Comparison of ENCODE assay signal across 1 cellular context in genomic region chr6:42452171-42453026, GRCh38.
A peak's percentile ranks its signal among the peaks of the same experiment; 100 is the strongest.
TF ChIP-seq lines count a peak whose summit lies in the region.

No MANE protein-coding gene starts in this region.

TF ChIP-seq in GM12878, 131 proteins besides CTCF, POLR2A, EP300 and RAD21 (continued from another document):
- TF ChIP-seq SPI1 (IDR thresholded peaks at IDR 0.05; ENCODE audit: borderline replicate concordance, insufficient read depth, low read depth, low read length) (no peak), EGR1 (IDR thresholded peaks at IDR 0.05; ENCODE audit: borderline replicate concordance in 1 of 2, low read depth in 2 of 2, low read length in 2 of 2) (peak in 1 of 2 experiments; percentile 63; a peak in 1 of 3 replicates), ZNF622 (IDR thresholded peaks at IDR 0.05) (no peak), GATAD2B (conservative IDR thresholded peaks at IDR 0.05; ENCODE audit: low read depth) (peak; percentile 89), POLR2AphosphoS5 (IDR thresholded peaks at IDR 0.05; ENCODE audit: low read length) (peak; percentile 2; the same call in 1 of the 2 replicates), RELB (IDR thresholded peaks at IDR 0.05; ENCODE audit: low read depth) (0 out of 2 replicates have a peak, but pooled peaks have one; percentile 5), IRF4 (IDR thresholded peaks at IDR 0.05; ENCODE audit: low read depth, low read length) (no peak), BMI1 (IDR thresholded peaks at IDR 0.05; ENCODE audit: borderline replicate concordance) (no peak), HDAC6 (IDR thresholded peaks at IDR 0.05; ENCODE audit: unreplicated experiment) (no peak), ZSCAN29 (IDR thresholded peaks at IDR 0.05) (0 out of 2 replicates have a peak, but pooled peaks have one; percentile 14), CHD4 (IDR thresholded peaks at IDR 0.05) (no peak), JUND (IDR thresholded peaks at IDR 0.05; ENCODE audit: low read depth, low read length) (no peak), IKZF1 (conservative IDR thresholded peaks at IDR 0.05) (peak; percentile 50), FOXM1 (IDR thresholded peaks at IDR 0.05; ENCODE audit: low read depth, low read length) (no peak), NBN (IDR thresholded peaks at IDR 0.05) (0 out of 2 replicates have a peak, but pooled peaks have one; percentile 24), BCL11A (IDR thresholded peaks at IDR 0.05; ENCODE audit: low read depth, low read length) (no peak), SP1 (IDR thresholded peaks at IDR 0.05; ENCODE audit: low read depth, low read length) (no peak), MXI1 (IDR thresholded peaks at IDR 0.05; ENCODE audit: low read depth, low read length) (peak; percentile 19; the same call in 1 of the 2 replicates), NFXL1 (IDR thresholded peaks at IDR 0.05; ENCODE audit: borderline replicate concordance) (no peak), TAF1 (IDR thresholded peaks at IDR 0.05; ENCODE audit: borderline replicate concordance, low read depth, low read length) (peak; percentile 75; the same call in 1 of the 2 replicates), PBX3 (IDR thresholded peaks at IDR 0.05; ENCODE audit: insufficient replicate concordance, low read depth, low read length) (no peak), ZNF217 (IDR thresholded peaks at IDR 0.05) (0 out of 2 replicates have a peak, but pooled peaks have one; percentile 49), DPF2 (IDR thresholded peaks at IDR 0.05) (peak; percentile 69), HCFC1 (IDR thresholded peaks at IDR 0.05; ENCODE audit: low read length) (no peak), IKZF2 (IDR thresholded peaks at IDR 0.05) (no peak; a peak in 1 of 4 replicates)
- TF ChIP-seq, protein P1, sequence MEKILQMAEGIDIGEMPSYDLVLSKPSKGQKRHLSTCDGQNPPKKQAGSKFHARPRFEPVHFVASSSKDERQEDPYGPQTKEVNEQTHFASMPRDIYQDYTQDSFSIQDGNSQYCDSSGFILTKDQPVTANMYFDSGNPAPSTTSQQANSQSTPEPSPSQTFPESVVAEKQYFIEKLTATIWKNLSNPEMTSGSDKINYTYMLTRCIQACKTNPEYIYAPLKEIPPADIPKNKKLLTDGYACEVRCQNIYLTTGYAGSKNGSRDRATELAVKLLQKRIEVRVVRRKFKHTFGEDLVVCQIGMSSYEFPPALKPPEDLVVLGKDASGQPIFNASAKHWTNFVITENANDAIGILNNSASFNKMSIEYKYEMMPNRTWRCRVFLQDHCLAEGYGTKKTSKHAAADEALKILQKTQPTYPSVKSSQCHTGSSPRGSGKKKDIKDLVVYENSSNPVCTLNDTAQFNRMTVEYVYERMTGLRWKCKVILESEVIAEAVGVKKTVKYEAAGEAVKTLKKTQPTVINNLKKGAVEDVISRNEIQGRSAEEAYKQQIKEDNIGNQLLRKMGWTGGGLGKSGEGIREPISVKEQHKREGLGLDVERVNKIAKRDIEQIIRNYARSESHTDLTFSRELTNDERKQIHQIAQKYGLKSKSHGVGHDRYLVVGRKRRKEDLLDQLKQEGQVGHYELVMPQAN (conservative IDR thresholded peaks at IDR 0.05), result peak; percentile 70
- TF ChIP-seq, protein P2, sequence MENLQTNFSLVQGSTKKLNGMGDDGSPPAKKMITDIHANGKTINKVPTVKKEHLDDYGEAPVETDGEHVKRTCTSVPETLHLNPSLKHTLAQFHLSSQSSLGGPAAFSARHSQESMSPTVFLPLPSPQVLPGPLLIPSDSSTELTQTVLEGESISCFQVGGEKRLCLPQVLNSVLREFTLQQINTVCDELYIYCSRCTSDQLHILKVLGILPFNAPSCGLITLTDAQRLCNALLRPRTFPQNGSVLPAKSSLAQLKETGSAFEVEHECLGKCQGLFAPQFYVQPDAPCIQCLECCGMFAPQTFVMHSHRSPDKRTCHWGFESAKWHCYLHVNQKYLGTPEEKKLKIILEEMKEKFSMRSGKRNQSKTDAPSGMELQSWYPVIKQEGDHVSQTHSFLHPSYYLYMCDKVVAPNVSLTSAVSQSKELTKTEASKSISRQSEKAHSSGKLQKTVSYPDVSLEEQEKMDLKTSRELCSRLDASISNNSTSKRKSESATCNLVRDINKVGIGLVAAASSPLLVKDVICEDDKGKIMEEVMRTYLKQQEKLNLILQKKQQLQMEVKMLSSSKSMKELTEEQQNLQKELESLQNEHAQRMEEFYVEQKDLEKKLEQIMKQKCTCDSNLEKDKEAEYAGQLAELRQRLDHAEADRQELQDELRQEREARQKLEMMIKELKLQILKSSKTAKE (IDR thresholded peaks at IDR 0.05; ENCODE audit: low read depth, poor library complexity, severe bottlenecking), result no peak
TF ChIP-seq in GM12878: peak in this region for 18.
